ENCODE assay signal across 9 cellular contexts in genomic region chr2:237726401-237726830, GRCh38.
DNase-seq lines count a peak whose midpoint lies in the region; ATAC-seq, FAIRE-seq and TF ChIP-seq lines count a peak whose summit lies in the region.
"Had no signal": no experiment of that assay in that cellular context is flagged by ENCODE, and none has a peak within 500 bp of the region (broad histone marks: within the 10 kb centered on the region; RNA-seq: fewer than 3 reads in every experiment).

No MANE protein-coding gene starts in this region.

- H3K79me2 ChIP-seq in HepG2 (ENCODE audit: insufficient read depth, low read length) (peaks cover 30% of the 10 kb centered on the region), astrocyte (ENCODE audit: insufficient read depth, low read length) (peaks cover 82% of the 10 kb centered on the region)

- POLR2A ChIA-PET in HepG2 (lab: Yijun Ruan, JAX) = interaction anchor here (1.2 kb wide), 1 partner anchor 251 kb away, joined by 3 read pairs; no protein-coding TSS in a partner anchor
- POLR2A ChIA-PET in CD8-positive, alpha-beta T cell (lab: Charles Lee) = no interaction called here

- H3K9me3 ChIP-seq in liver (ENCODE audit: control insufficient read depth in 4 of 4, low read length in 3 of 4) (no peaks in the 10 kb centered on the region), HepG2 (ENCODE audit: low read length) (no peaks in the 10 kb centered on the region), astrocyte (ENCODE audit: insufficient read depth, low read depth, low read length) (no peaks in the 10 kb centered on the region)
- H3K9me3 ChIP-seq in CD8-positive, alpha-beta T cell (ENCODE audit: low read length) = no peaks in the 10 kb centered on the region

- CTCF ChIA-PET in HepG2 (lab: Yijun Ruan, JAX; ENCODE audit: low intra/inter-chr PET ratio, low total read pairs) = no interaction called here
- CTCF ChIA-PET in Calu3 (lab: Charles Lee) = interaction anchor here (0.7 kb wide), 1 partner anchor 56 kb away, joined by 7 read pairs; no protein-coding TSS in a partner anchor
- CTCF ChIA-PET in CD8-positive, alpha-beta T cell (lab: Charles Lee) = interaction anchor here (1.1 to 5.1 kb wide), 2 partner anchors 18 to 30 kb away, joined by 4 to 16 read pairs; no protein-coding TSS in a partner anchor

- TF ChIP-seq EP300 in HepG2 (IDR thresholded peaks at IDR 0.05; ENCODE audit: low read depth in 2 of 2, low read length in 2 of 2) (no peak), HepG2 (CRISPR knock-in tag; IDR thresholded peaks at IDR 0.05; ENCODE audit: borderline replicate concordance) (no peak)

- FAIRE-seq in HepG2 (lab: Jason Lieb, UNC) = no peak
- no peak for FAIRE-seq in astrocyte (lab: Jason Lieb, UNC)

- H3K27ac Mint-ChIP-seq in astrocyte (ENCODE audit: unreplicated experiment) (no peak overlapping the region), Calu3 (ENCODE audit: unreplicated experiment) (no peak overlapping the region)
- H3K27ac Mint-ChIP-seq in CD8-positive, alpha-beta T cell = no peak overlapping the region

- H3K4me2 ChIP-seq in HepG2 (ENCODE audit: low read depth, low read length) = no peak overlapping the region
- H3K4me2 ChIP-seq in astrocyte (ENCODE audit: low read length) = peak overlapping the region; percentile 36

- TF ChIP-seq POLR2A in HepG2 (IDR thresholded peaks at IDR 0.05; ENCODE audit: insufficient read depth in 1 of 2, low read depth in 2 of 2, low read length in 2 of 2) = no peak

- H3K4me3 Mint-ChIP-seq in astrocyte (ENCODE audit: unreplicated experiment) = no peak overlapping the region
- H3K4me3 Mint-ChIP-seq in Calu3 (ENCODE audit: low read depth, unreplicated experiment) = no peak overlapping the region
- no peak overlapping the region for H3K4me3 Mint-ChIP-seq in CD8-positive, alpha-beta T cell

- H3K36me3 ChIP-seq in liver (ENCODE audit: control insufficient read depth in 4 of 4, insufficient read depth in 3 of 4, low read depth in 1 of 4, low read length in 3 of 4) = peaks cover 0 to 4% (median 0%) of the 10 kb centered on the region in 4 donors
- H3K36me3 ChIP-seq in HepG2 (replicated peaks in 1 of 2; ENCODE audit: control insufficient read depth in 1 of 2, insufficient read depth in 2 of 2, low read length in 2 of 2) = peaks cover 0 to 5% of the 10 kb centered on the region in 2 experiments; a peak in 2 of 5 replicates
- peaks cover 15% of the 10 kb centered on the region for H3K36me3 ChIP-seq in astrocyte (ENCODE audit: insufficient read depth, low read length)
- H3K36me3 ChIP-seq in CD8-positive, alpha-beta T cell (ENCODE audit: insufficient read depth, low read length) = no peaks in the 10 kb centered on the region

- no peaks in the 10 kb centered on the region for H4K20me1 ChIP-seq in HepG2 (ENCODE audit: insufficient read depth, low read length)
- peaks cover 33% of the 10 kb centered on the region for H4K20me1 ChIP-seq in astrocyte (ENCODE audit: insufficient read depth, low read length)

- no peaks in the 10 kb centered on the region for H3K27me3 ChIP-seq in liver (ENCODE audit: control insufficient read depth in 4 of 4, insufficient read depth in 4 of 4, low read length in 3 of 4)
- H3K27me3 ChIP-seq in HepG2 (ENCODE audit: control insufficient read depth in 1 of 2, insufficient read depth in 2 of 2, low read length in 2 of 2) = no peaks in the 10 kb centered on the region
- no peaks in the 10 kb centered on the region for H3K27me3 ChIP-seq in astrocyte (ENCODE audit: insufficient read depth, low read length)
- H3K27me3 ChIP-seq in CD8-positive, alpha-beta T cell (ENCODE audit: insufficient read depth, low read length) = no peaks in the 10 kb centered on the region

- TF ChIP-seq CTCF in liver (IDR thresholded peaks at IDR 0.05; ENCODE audit: low read depth, low read length, missing input control) = no peak
- no peak for TF ChIP-seq CTCF in HepG2 (CRISPR knock-in tag; IDR thresholded peaks at IDR 0.05)
- TF ChIP-seq CTCF in astrocyte (IDR thresholded peaks at IDR 0.05; ENCODE audit: insufficient read depth, low read depth, low read length) = no peak
- TF ChIP-seq CTCF in Calu3 (IDR thresholded peaks at IDR 0.05; ENCODE audit: unreplicated experiment) = no peak
- TF ChIP-seq CTCF in CD8-positive, alpha-beta T cell (IDR thresholded peaks at IDR 0.05) = no peak

- H3K27ac ChIP-seq in liver (ENCODE audit: low read depth in 1 of 2, low read length in 2 of 2) = no peak overlapping the region
- H3K27ac ChIP-seq in HepG2 (ENCODE audit: extremely low read length, insufficient read depth, low read length) = no peak overlapping the region
- no peak overlapping the region for H3K27ac ChIP-seq in astrocyte (ENCODE audit: low read depth, low read length)
- no peak overlapping the region for H3K27ac ChIP-seq in CD8-positive, alpha-beta T cell (ENCODE audit: low read depth, low read length)

- in situ Hi-C loops in HepG2 (cut with HindIII; ENCODE audit: extremely low pct_ligation_motif_present, low pct_unique_long_range_greater_than_20kb) = no loop called here

- peaks cover 44% of the 10 kb centered on the region for H3K4me1 Mint-ChIP-seq in astrocyte (ENCODE audit: low read depth, unreplicated experiment)
- H3K4me1 Mint-ChIP-seq in Calu3 (ENCODE audit: low read depth, unreplicated experiment) = peaks cover 64% of the 10 kb centered on the region
- peaks cover 67% of the 10 kb centered on the region for H3K4me1 Mint-ChIP-seq in CD8-positive, alpha-beta T cell (ENCODE audit: low read depth)

- no peak for TF ChIP-seq RAD21 in liver (IDR thresholded peaks at IDR 0.05)
- TF ChIP-seq RAD21 in HepG2 (CRISPR knock-in tag; IDR thresholded peaks at IDR 0.05) = no peak

- BruUV-seq in HepG2 (replicated peaks; lab: Mats Ljungman, UMichigan) (no TSS peak), Calu3 (replicated peaks; lab: Mats Ljungman, UMichigan) (no TSS peak)

- no peak overlapping the region for H3K4me3 ChIP-seq in liver (ENCODE audit: low read depth in 1 of 3, low read length in 3 of 3)
- no peak overlapping the region for H3K4me3 ChIP-seq in HepG2 (replicated peaks in 1 of 3; ENCODE audit: insufficient read depth in 1 of 3, low read depth in 2 of 3, low read length in 3 of 3)
- no peak overlapping the region for H3K4me3 ChIP-seq in astrocyte (ENCODE audit: insufficient read depth, low read depth, low read length)
- H3K4me3 ChIP-seq in CD8-positive, alpha-beta T cell (ENCODE audit: low read depth, low read length) = no peak overlapping the region

- 36% methylated on average over 7 of the region's 7 CpGs for WGBS in liver
- 88% methylated on average over 7 of the region's 7 CpGs for WGBS in HepG2 (ENCODE audit: low lambda C conversion rate)

- DNase-seq in HepG2 (ENCODE audit: low spot score) = no peak
- peak; percentile 83 for DNase-seq in astrocyte (ENCODE audit: low read depth)
- peak; percentile 55 for DNase-seq in kidney glomerular epithelial cell (lab: John Stamatoyannopoulos, UW)
- DNase-seq in Calu3 = no peak
- DNase-seq in CD8-positive, alpha-beta T cell = no peak
- no peak for DNase-seq in hypothalamus (lab: John Stamatoyannopoulos, UW)

- H3K36me3 Mint-ChIP-seq in astrocyte (ENCODE audit: low read depth, unreplicated experiment) = peaks cover 14% of the 10 kb centered on the region
- H3K36me3 Mint-ChIP-seq in Calu3 (ENCODE audit: insufficient read depth, unreplicated experiment) = peaks cover 61% of the 10 kb centered on the region
- H3K36me3 Mint-ChIP-seq in CD8-positive, alpha-beta T cell = peaks cover 53% of the 10 kb centered on the region

- H3K9me3 Mint-ChIP-seq in astrocyte (ENCODE audit: unreplicated experiment) (no peaks in the 10 kb centered on the region), Calu3 (ENCODE audit: low read depth, unreplicated experiment) (no peaks in the 10 kb centered on the region)
- no peaks in the 10 kb centered on the region for H3K9me3 Mint-ChIP-seq in CD8-positive, alpha-beta T cell

- H3K9ac ChIP-seq in liver (ENCODE audit: low read depth in 1 of 2, low read length in 2 of 2) (no peak overlapping the region), HepG2 (ENCODE audit: insufficient read depth, low read depth, low read length) (no peak overlapping the region), astrocyte (ENCODE audit: low read length) (no peak overlapping the region)

- intact Hi-C loops in HepG2 (cut with micrococcal nuclease; ENCODE audit: unreplicated experiment) (no loop called here), Calu3 (cut with micrococcal nuclease; ENCODE audit: unreplicated experiment) (no loop called here)
- intact Hi-C loops in CD8-positive, alpha-beta T cell (cut with DNase I, micrococcal nuclease) = no loop called here

- no peak overlapping the region for H2AFZ ChIP-seq in HepG2 (ENCODE audit: low read length)
- no peak overlapping the region for H2AFZ ChIP-seq in astrocyte (ENCODE audit: low read depth, low read length)

- H3K4me1 ChIP-seq in liver (ENCODE audit: control insufficient read depth in 4 of 4, insufficient read depth in 4 of 4, low read length in 3 of 4) (peaks cover 12 to 21% (median 18%) of the 10 kb centered on the region in 4 donors), HepG2 (ENCODE audit: insufficient read depth, low read length) (peaks cover 52% of the 10 kb centered on the region), astrocyte (ENCODE audit: insufficient read depth, low read length) (peaks cover 31% of the 10 kb centered on the region)
- H3K4me1 ChIP-seq in CD8-positive, alpha-beta T cell (ENCODE audit: insufficient read depth, low read length) = peaks cover 20% of the 10 kb centered on the region

- H3K27me3 Mint-ChIP-seq in astrocyte (ENCODE audit: low read depth, unreplicated experiment) (no peaks in the 10 kb centered on the region), Calu3 (ENCODE audit: unreplicated experiment) (no peaks in the 10 kb centered on the region)
- H3K27me3 Mint-ChIP-seq in CD8-positive, alpha-beta T cell (ENCODE audit: low read depth) = no peaks in the 10 kb centered on the region

- ATAC-seq in HepG2 (no peak), GM18870 (IDR thresholded peaks at IDR 0.05; ENCODE audit: unreplicated experiment) (no peak)
- ATAC-seq in CD8-positive, alpha-beta T cell = no peak
- ATAC-seq: HCT116 had no signal

TF ChIP-seq in liver, 16 proteins besides CTCF, POLR2A, EP300 and RAD21 (continues in another document):
- TF ChIP-seq ATF3 (IDR thresholded peaks at IDR 0.05) (no peak), MAX (IDR thresholded peaks at IDR 0.05) (peak; percentile 13)

TF ChIP-seq in HepG2, 621 proteins besides CTCF, POLR2A, EP300 and RAD21 (continues in another document):
- TF ChIP-seq GRHL1 (CRISPR knock-in tag; conservative IDR thresholded peaks at IDR 0.05) = no peak

Comparison
In these comparisons a context has a peak if more than half of its experiments do, and no peak if none do; other contexts are left out.
1. DNase-seq: peak in astrocyte (single experiment) and kidney glomerular epithelial cell (single experiment); none in HepG2 (single experiment), Calu3 (single experiment), CD8-positive, alpha-beta T cell (0 of 7) and hypothalamus (0 of 51).